ENCODE assay signal across 8 cellular contexts in the genomic region with DNA sequence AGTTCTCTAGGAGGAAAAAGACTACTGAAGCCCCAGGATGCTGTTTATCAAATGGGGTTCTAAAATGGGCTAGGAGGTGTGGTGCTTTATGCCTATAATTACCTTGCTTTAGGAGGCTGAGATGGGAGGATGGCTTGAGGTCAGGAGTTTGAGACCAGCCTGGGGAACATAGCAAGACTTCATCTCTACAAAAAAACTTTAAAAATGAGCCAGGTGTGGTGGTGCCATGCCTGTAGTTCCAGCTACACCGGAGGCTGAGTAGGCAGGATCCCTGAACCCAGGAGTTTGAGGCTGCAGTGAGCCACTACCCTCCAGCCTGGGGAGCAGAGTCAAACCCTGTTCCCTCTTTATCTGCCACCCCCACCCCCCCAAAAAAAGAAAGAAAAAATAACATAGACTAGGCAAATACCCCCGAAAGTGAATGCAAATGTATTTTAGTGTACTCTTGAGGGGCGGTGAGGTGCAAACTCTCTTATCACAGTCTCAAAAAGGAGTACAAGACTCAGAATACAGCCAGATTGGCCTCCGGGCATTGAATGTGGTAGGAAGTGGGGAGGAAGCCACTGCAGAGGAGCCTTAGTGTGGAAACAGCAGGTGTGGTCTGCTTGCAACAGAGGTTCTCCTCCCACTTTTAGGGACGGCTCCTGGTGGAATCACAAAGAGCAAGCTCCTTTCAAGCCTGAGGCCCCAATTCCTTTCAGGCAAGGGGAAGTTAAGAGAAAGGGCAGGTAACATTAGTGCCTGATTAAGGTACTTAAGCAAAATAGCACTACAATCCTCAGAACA. TPM values are rescaled to one million over a fixed set of nuclear protein-coding genes. Genes with fewer than 3 reads are reported as not detected.
A peak's percentile ranks its signal among the peaks of the same experiment; 100 is the strongest.
DNase-seq lines count a peak whose midpoint lies in the region; ATAC-seq and TF ChIP-seq lines count a peak whose summit lies in the region.

No MANE protein-coding gene starts in this region.

- peaks cover 8% of the 10 kb centered on the region for H3K4me1 Mint-ChIP-seq in progenitor cell of endocrine pancreas (ENCODE audit: low read depth)

- H3K27ac Mint-ChIP-seq in progenitor cell of endocrine pancreas = peak overlapping the region; percentile 70

- no peak for TF ChIP-seq CTCF in progenitor cell of endocrine pancreas (IDR thresholded peaks at IDR 0.05; ENCODE audit: unreplicated experiment)

- ATAC-seq in GM18505 (IDR thresholded peaks at IDR 0.05; ENCODE audit: unreplicated experiment) (no peak), HG03432 (IDR thresholded peaks at IDR 0.05; ENCODE audit: unreplicated experiment) (peak; percentile 44), HG02884 (IDR thresholded peaks at IDR 0.05; ENCODE audit: unreplicated experiment) (no peak), HG02642 (IDR thresholded peaks at IDR 0.05; ENCODE audit: poor library complexity, unreplicated experiment) (no peak)

- H3K4me3 Mint-ChIP-seq in progenitor cell of endocrine pancreas (ENCODE audit: low read depth) = peak overlapping the region; percentile 71

- no peaks in the 10 kb centered on the region for H3K9me3 Mint-ChIP-seq in progenitor cell of endocrine pancreas (ENCODE audit: low read depth)

- no peaks in the 10 kb centered on the region for H3K36me3 Mint-ChIP-seq in progenitor cell of endocrine pancreas (ENCODE audit: insufficient read depth)

- DNase-seq in UCSD-AML1 (lab: John Stamatoyannopoulos, UW; ENCODE audit: unreplicated experiment) = peak; percentile 63
- DNase-seq in effector CD8-positive, alpha-beta T cell (lab: John Stamatoyannopoulos, UW) = peak; percentile 5
- DNase-seq in progenitor cell of endocrine pancreas (ENCODE audit: low spot score, unreplicated experiment) = no peak
- no peak for DNase-seq in NCI-H2107 (lab: John Stamatoyannopoulos, UW)

- peak; percentile 62 for TF ChIP-seq POLR2A in GM18505 (IDR thresholded peaks at IDR 0.05; ENCODE audit: borderline replicate concordance, extremely low read depth, insufficient read depth, insufficient read length)

- peaks cover 4% of the 10 kb centered on the region for H3K27me3 Mint-ChIP-seq in progenitor cell of endocrine pancreas

RNA-seq across cellular contexts. Expression of a gene that starts 23.5 kb away (rescaled TPM):
- total RNA-seq in progenitor cell of endocrine pancreas = 21.7 and 34.8 TPM in 2 replicates

Comparison
In these comparisons a context has a peak if more than half of its experiments do, and no peak if none do; other contexts are left out.
1. DNase-seq: peak in UCSD-AML1 (single experiment) and effector CD8-positive, alpha-beta T cell (single experiment); none in progenitor cell of endocrine pancreas (single experiment) and NCI-H2107 (single experiment).